ENCODE assay signal across 16 cellular contexts in the genomic region with DNA sequence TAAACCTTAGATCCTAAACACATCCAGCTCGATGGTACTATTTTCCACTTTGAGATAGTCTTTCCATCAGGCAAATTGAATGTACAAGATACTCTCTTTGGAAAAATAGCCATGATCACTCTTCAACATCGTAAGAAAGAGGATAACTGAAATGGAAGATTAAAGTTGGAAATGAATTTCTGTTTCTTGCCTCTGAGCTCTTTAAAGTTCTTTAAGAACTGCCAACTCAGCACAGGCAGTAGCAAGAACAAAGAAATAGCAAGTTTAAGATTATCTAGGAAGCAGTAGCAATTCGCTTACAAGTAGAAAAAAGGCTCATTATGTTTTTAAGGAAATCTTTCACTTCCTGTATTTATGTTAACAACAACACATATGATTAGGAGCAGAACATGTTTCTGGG.
DNase-seq lines count a peak whose midpoint lies in the region; ATAC-seq and TF ChIP-seq lines count a peak whose summit lies in the region.
"Had no signal": no experiment of that assay in that cellular context is flagged by ENCODE, and none has a peak within 500 bp of the region (broad histone marks: within the 10 kb centered on the region; RNA-seq: fewer than 3 reads in every experiment).

No MANE protein-coding gene starts in this region.

- WGBS in SK-N-SH (ENCODE audit: low lambda C conversion rate): 95% methylated on average over 3 of the region's 3 CpGs
- WGBS in lower leg skin, 2 donors: 88 to 89% methylated on average over 3 of the region's 3 CpGs

- H3K9me2 ChIP-seq in SK-N-SH: no peaks in the 10 kb centered on the region

- no peak overlapping the region for H3K4me2 ChIP-seq in SK-N-SH

- TF ChIP-seq RAD21 in SK-N-SH (IDR thresholded peaks at IDR 0.05; ENCODE audit: low read length): no peak

- TF ChIP-seq CTCF in SK-N-SH (IDR thresholded peaks at IDR 0.05): no peak
- no peak for TF ChIP-seq CTCF in lower leg skin (IDR thresholded peaks at IDR 0.05)

- no peaks in the 10 kb centered on the region for H3K9me3 Mint-ChIP-seq in naive thymus-derived CD4-positive, alpha-beta T cell
- H3K9me3 Mint-ChIP-seq: HFFc6 had no signal

- no peaks in the 10 kb centered on the region for H3K36me3 Mint-ChIP-seq in naive thymus-derived CD4-positive, alpha-beta T cell
- H3K36me3 Mint-ChIP-seq: CD4-positive, alpha-beta memory T cell had no signal

- no peaks in the 10 kb centered on the region for H3F3A ChIP-seq in SK-N-SH (replicated peaks; ENCODE audit: insufficient read depth)

- no peaks in the 10 kb centered on the region for H4K20me1 ChIP-seq in SK-N-SH (ENCODE audit: insufficient read depth)

- H3K79me2 ChIP-seq in SK-N-SH (ENCODE audit: insufficient read depth): no peaks in the 10 kb centered on the region

- H3K27ac ChIP-seq in SK-N-SH (ENCODE audit: low read depth in 2 of 2, low read length in 1 of 2): no peak overlapping the region
- H3K27ac ChIP-seq in naive thymus-derived CD4-positive, alpha-beta T cell (ENCODE audit: low read depth, low read length): no peak overlapping the region

- H3K27me3 ChIP-seq in SK-N-SH (ENCODE audit: insufficient read depth): no peaks in the 10 kb centered on the region
- no peaks in the 10 kb centered on the region for H3K27me3 ChIP-seq in naive thymus-derived CD4-positive, alpha-beta T cell (ENCODE audit: control insufficient read depth in 2 of 2, insufficient read depth in 2 of 2, low read length in 2 of 2)

- no peaks in the 10 kb centered on the region for H3K4me1 ChIP-seq in SK-N-SH (ENCODE audit: control insufficient read depth in 1 of 2, insufficient read depth in 2 of 2, low read depth in 1 of 2, low read length in 1 of 2)
- H3K4me1 ChIP-seq in naive thymus-derived CD4-positive, alpha-beta T cell (ENCODE audit: control insufficient read depth in 2 of 2, insufficient read depth in 2 of 2, low read length in 2 of 2): no peaks in the 10 kb centered on the region
- H3K4me1 ChIP-seq: HAP-1 had no signal

- no peak overlapping the region for H3K9ac ChIP-seq in SK-N-SH

- CTCF ChIA-PET in SK-N-SH (lab: Yijun Ruan, JAX): interaction anchor here (1.1 kb wide), 1 partner anchor 39 kb away, joined by 4 read pairs; no protein-coding TSS in a partner anchor
- CTCF ChIA-PET in naive thymus-derived CD4-positive, alpha-beta T cell (lab: Charles Lee): no interaction called here

- ATAC-seq in SK-N-SH treated with all-trans-retinoic acid at 6 μM for 48 hours (no peak), HG03378 (IDR thresholded peaks at IDR 0.05; ENCODE audit: unreplicated experiment) (no peak)
- no peak for ATAC-seq in naive thymus-derived CD4-positive, alpha-beta T cell

- no peak for TF ChIP-seq EP300 in SK-N-SH (IDR thresholded peaks at IDR 0.05; ENCODE audit: borderline replicate concordance in 1 of 2, low read depth in 1 of 2, low read length in 1 of 2)

- no peak overlapping the region for H3K27ac Mint-ChIP-seq in naive thymus-derived CD4-positive, alpha-beta T cell
- H3K27ac Mint-ChIP-seq: B cell; CD4-positive, alpha-beta memory T cell; HFFc6 had no signal

- no peak for DNase-seq in SK-N-SH
- peak; percentile 48 for DNase-seq in RPMI8226
- peak; percentile 45 for DNase-seq in dermis blood vessel endothelial cell
- DNase-seq in lower leg skin (ENCODE audit: low spot score in 2 of 2): no peak
- no peak for DNase-seq in naive thymus-derived CD4-positive, alpha-beta T cell
- DNase-seq: 8988T; C1 segment of cervical spinal cord; CD4-positive, alpha-beta memory T cell; DMS153; DMS79 treated with DMSO at 0.1 percent for 48 hours; GDM1; HFFc6 had no signal

- H3K4me3 ChIP-seq in SK-N-SH (ENCODE audit: low read depth in 2 of 2, low read length in 1 of 2): no peak overlapping the region
- no peak overlapping the region for H3K4me3 ChIP-seq in lower leg skin (ENCODE audit: low read depth, poor library complexity, severe bottlenecking)
- no peak overlapping the region for H3K4me3 ChIP-seq in naive thymus-derived CD4-positive, alpha-beta T cell (ENCODE audit: low read length)
- H3K4me3 ChIP-seq: HAP-1 had no signal

- H2AFZ ChIP-seq in SK-N-SH (ENCODE audit: low read depth): no peak overlapping the region

- no peaks in the 10 kb centered on the region; the same call in 1 of the 2 replicates for H3K9me3 ChIP-seq in SK-N-SH
- no peaks in the 10 kb centered on the region for H3K9me3 ChIP-seq in naive thymus-derived CD4-positive, alpha-beta T cell (ENCODE audit: control insufficient read depth in 2 of 3, low read length in 3 of 3)
- H3K9me3 ChIP-seq: HAP-1 had no signal

- peaks cover 0 to 11% (median 3%) of the 10 kb centered on the region in 5 donors for H3K27me3 Mint-ChIP-seq in naive thymus-derived CD4-positive, alpha-beta T cell

- no peak for TF ChIP-seq POLR2A in lower leg skin (IDR thresholded peaks at IDR 0.05)

- H3K36me3 ChIP-seq in SK-N-SH (replicated peaks in 1 of 2; ENCODE audit: control insufficient read depth in 1 of 2, insufficient read depth in 2 of 2, low read length in 1 of 2): peaks cover 53 to 87% of the 10 kb centered on the region in 2 experiments
- H3K36me3 ChIP-seq in naive thymus-derived CD4-positive, alpha-beta T cell (ENCODE audit: control insufficient read depth in 2 of 3, insufficient read depth in 3 of 3, low read length in 3 of 3): no peaks in the 10 kb centered on the region

- intact Hi-C loops in lower leg skin (cut with DNase I; ENCODE audit: low total_unique reads): no loop called here
- intact Hi-C loops in naive thymus-derived CD4-positive, alpha-beta T cell (cut with micrococcal nuclease): no loop called here

- peaks cover 0 to 3% (median 0%) of the 10 kb centered on the region in 7 donors for H3K4me1 Mint-ChIP-seq in naive thymus-derived CD4-positive, alpha-beta T cell
- H3K4me1 Mint-ChIP-seq: B cell; CD4-positive, alpha-beta memory T cell had no signal

- H3K4me3 Mint-ChIP-seq in naive thymus-derived CD4-positive, alpha-beta T cell: no peak overlapping the region
- H3K4me3 Mint-ChIP-seq: B cell; CD4-positive, alpha-beta memory T cell; HFFc6 had no signal

- POLR2A ChIA-PET in SK-N-SH (lab: Yijun Ruan, JAX): no interaction called here
- POLR2A ChIA-PET in naive thymus-derived CD4-positive, alpha-beta T cell (lab: Charles Lee): no interaction called here

TF ChIP-seq in SK-N-SH treated with all-trans-retinoic acid at 6 μM for 48 hours, 23 proteins besides CTCF, POLR2A, EP300 and RAD21:
- TF ChIP-seq SNAI2 (CRISPR knock-in tag; IDR thresholded peaks at IDR 0.05) (no peak), ZFP30 (CRISPR knock-in tag; IDR thresholded peaks at IDR 0.05) (peak; percentile 80)

TF ChIP-seq in SK-N-SH, 30 proteins besides CTCF, POLR2A, EP300 and RAD21:
- TF ChIP-seq SIN3A (IDR thresholded peaks at IDR 0.05; ENCODE audit: borderline replicate concordance, low read depth, low read length): no peak
- TF ChIP-seq NFIC (IDR thresholded peaks at IDR 0.05; ENCODE audit: borderline replicate concordance): no peak
- no peak for TF ChIP-seq TCF12 (IDR thresholded peaks at IDR 0.05)
- TF ChIP-seq CHD2 (IDR thresholded peaks at IDR 0.05; ENCODE audit: low read length, partially characterized antibody): no peak
- TF ChIP-seq, protein P1, sequence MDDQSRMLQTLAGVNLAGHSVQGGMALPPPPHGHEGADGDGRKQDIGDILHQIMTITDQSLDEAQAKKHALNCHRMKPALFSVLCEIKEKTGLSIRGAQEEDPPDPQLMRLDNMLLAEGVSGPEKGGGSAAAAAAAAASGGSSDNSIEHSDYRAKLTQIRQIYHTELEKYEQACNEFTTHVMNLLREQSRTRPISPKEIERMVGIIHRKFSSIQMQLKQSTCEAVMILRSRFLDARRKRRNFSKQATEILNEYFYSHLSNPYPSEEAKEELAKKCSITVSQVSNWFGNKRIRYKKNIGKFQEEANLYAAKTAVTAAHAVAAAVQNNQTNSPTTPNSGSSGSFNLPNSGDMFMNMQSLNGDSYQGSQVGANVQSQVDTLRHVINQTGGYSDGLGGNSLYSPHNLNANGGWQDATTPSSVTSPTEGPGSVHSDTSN (IDR thresholded peaks at IDR 0.05): no peak
- no peak for TF ChIP-seq FOXJ3 (CRISPR knock-in tag; IDR thresholded peaks at IDR 0.05)

Comparison
In these comparisons a context has a peak if more than half of its experiments do, and no peak if none do; other contexts are left out.
1. DNase-seq: peak in RPMI8226 (single experiment) and dermis blood vessel endothelial cell (single experiment); none in SK-N-SH (single experiment), lower leg skin (0 of 2) and naive thymus-derived CD4-positive, alpha-beta T cell (0 of 9).